Comparison of ENCODE assay signal across 26 cellular contexts in genomic region chr2:33131108-33131507, GRCh38.
DNase-seq lines count a peak whose midpoint lies in the region; ATAC-seq and TF ChIP-seq lines count a peak whose summit lies in the region.
"Had no signal": no experiment of that assay in that cellular context is flagged by ENCODE, and none has a peak within 500 bp of the region (broad histone marks: within the 10 kb centered on the region; RNA-seq: fewer than 3 reads in every experiment).

No MANE protein-coding gene starts in this region.

- H3K4me1 Mint-ChIP-seq in progenitor cell of endocrine pancreas (ENCODE audit: low read depth): no peaks in the 10 kb centered on the region

- peak overlapping the region; percentile 32 for H2BK5ac ChIP-seq in trophoblast cell (ENCODE audit: low read depth, low read length, poor library complexity)

- H3K14ac ChIP-seq in trophoblast cell (ENCODE audit: low read length): peak overlapping the region; percentile 28

- H3K27ac ChIP-seq in fibroblast of lung (ENCODE audit: insufficient read depth, low read length) (no peak overlapping the region), trophoblast cell (ENCODE audit: low read depth, low read length) (peak overlapping the region; percentile 11)

- H2AK5ac ChIP-seq in trophoblast cell (ENCODE audit: low read length): no peak overlapping the region

- H2BK120ac ChIP-seq in trophoblast cell (ENCODE audit: insufficient read depth, low read length, poor library complexity): no peak overlapping the region

- H3K23ac ChIP-seq in trophoblast cell (ENCODE audit: low read length): no peak overlapping the region

- H3K27me3 Mint-ChIP-seq in progenitor cell of endocrine pancreas: no peaks in the 10 kb centered on the region

- no peak for TF ChIP-seq CTCF in fibroblast of lung (conservative IDR thresholded peaks at IDR 0.05 in 1 of 2, IDR thresholded peaks at IDR 0.05 in 1 of 2; ENCODE audit: low read depth in 1 of 2, low read length in 2 of 2)
- no peak for TF ChIP-seq CTCF in progenitor cell of endocrine pancreas (IDR thresholded peaks at IDR 0.05; ENCODE audit: unreplicated experiment)

- H4K8ac ChIP-seq in trophoblast cell (ENCODE audit: low read depth, low read length): no peak overlapping the region

- H3K27ac Mint-ChIP-seq in progenitor cell of endocrine pancreas: no peak overlapping the region
- H3K27ac Mint-ChIP-seq: natural killer cell treated with Interleukin-12 subunit alpha and Interleukin-12 subunit beta and Interleukin-15 and Interleukin-18, amount 100 ng/mL, for 72 hours had no signal

- H2BK12ac ChIP-seq in trophoblast cell (ENCODE audit: low read length): no peak overlapping the region

- H4K12ac ChIP-seq in trophoblast cell (ENCODE audit: low read depth, low read length): no peak overlapping the region

- H3K9ac ChIP-seq in fibroblast of lung (ENCODE audit: insufficient read depth, low read length) (no peak overlapping the region), trophoblast cell (ENCODE audit: low read length) (no peak overlapping the region)

- peaks cover 1% of the 10 kb centered on the region for H3K36me3 Mint-ChIP-seq in progenitor cell of endocrine pancreas (ENCODE audit: insufficient read depth)
- H3K36me3 Mint-ChIP-seq: natural killer cell treated with Interleukin-12 subunit alpha and Interleukin-12 subunit beta and Interleukin-15 and Interleukin-18, amount 100 ng/mL, for 72 hours had no signal

- no peak for ATAC-seq in GM21526 (IDR thresholded peaks at IDR 0.05; ENCODE audit: low FRiP score, unreplicated experiment)
- ATAC-seq: activated T-cell treated with anti-CD3 and anti-CD28 coated beads, Interleukin-2, amount 50 U/mL, for 4 hours; left cardiac atrium; natural killer cell treated with Interleukin-12 subunit alpha and Interleukin-12 subunit beta and Interleukin-15 and Interleukin-18, amount 100 ng/mL, for 72 hours; sciatic nerve had no signal

- no peak overlapping the region for H3K4me3 Mint-ChIP-seq in progenitor cell of endocrine pancreas (ENCODE audit: low read depth)
- H3K4me3 Mint-ChIP-seq: activated T-cell treated with anti-CD3 and anti-CD28 coated beads, Interleukin-2, amount 50 U/mL, for 4 hours; natural killer cell treated with Interleukin-12 subunit alpha and Interleukin-12 subunit beta and Interleukin-15 and Interleukin-18, amount 100 ng/mL, for 72 hours had no signal

- H3K36me3 ChIP-seq in fibroblast of lung (ENCODE audit: control insufficient read depth, insufficient read depth, low read length) (no peaks in the 10 kb centered on the region), trophoblast cell (ENCODE audit: control insufficient read depth in 1 of 2, insufficient read depth in 2 of 2, low read length in 2 of 2) (no peaks in the 10 kb centered on the region)
- H3K36me3 ChIP-seq: esophagus squamous epithelium, HAP-1, uterus had no signal

- H3K4me1 ChIP-seq in fibroblast of lung (ENCODE audit: control insufficient read depth, extremely low read depth, insufficient read depth, low read length): peaks cover 17% of the 10 kb centered on the region
- H3K4me1 ChIP-seq in trophoblast cell (ENCODE audit: control insufficient read depth in 1 of 2, insufficient read depth in 2 of 2, low read length in 2 of 2): peaks cover 7 to 13% of the 10 kb centered on the region in 2 experiments
- H3K4me1 ChIP-seq: HAP-1 had no signal

- H3K27me3 ChIP-seq in fibroblast of lung (ENCODE audit: control insufficient read depth, insufficient read depth, low read length) (no peaks in the 10 kb centered on the region), trophoblast cell (ENCODE audit: insufficient read depth, low read length) (no peaks in the 10 kb centered on the region)
- H3K27me3 ChIP-seq: uterus had no signal

- no peak overlapping the region for H3K4ac ChIP-seq in trophoblast cell (ENCODE audit: low read depth, low read length)

- H3K9me3 Mint-ChIP-seq in progenitor cell of endocrine pancreas (ENCODE audit: low read depth): no peaks in the 10 kb centered on the region
- H3K9me3 Mint-ChIP-seq: activated T-cell treated with anti-CD3 and anti-CD28 coated beads, Interleukin-2, amount 50 U/mL, for 4 hours; natural killer cell treated with Interleukin-12 subunit alpha and Interleukin-12 subunit beta and Interleukin-15 and Interleukin-18, amount 100 ng/mL, for 72 hours had no signal

- peaks cover 7% of the 10 kb centered on the region for H3K79me1 ChIP-seq in trophoblast cell (ENCODE audit: low read length)

- no CpG with 5 or more reads among the region's 4 CpGs for WGBS in trophoblast cell (ENCODE audit: extremely low coverage, insufficient coverage, insufficient read length)

- H3K9me3 ChIP-seq in fibroblast of lung (ENCODE audit: control insufficient read depth, insufficient read depth, low read depth, low read length): no peaks in the 10 kb centered on the region
- H3K9me3 ChIP-seq in trophoblast cell (ENCODE audit: insufficient read depth, low read depth, low read length): no peaks in the 10 kb centered on the region
- H3K9me3 ChIP-seq: esophagus squamous epithelium, HAP-1, uterus had no signal

- no peak overlapping the region for H4K91ac ChIP-seq in trophoblast cell (ENCODE audit: low read depth, low read length)

- H3K4me3 ChIP-seq in fibroblast of lung (replicated peaks in 1 of 4; ENCODE audit: control extremely low read depth in 1 of 4, insufficient read depth in 1 of 4, low read depth in 3 of 4, low read length in 4 of 4) (no peak overlapping the region), trophoblast cell (ENCODE audit: low read depth, low read length) (no peak overlapping the region)
- H3K4me3 ChIP-seq: esophagus squamous epithelium, HAP-1, uterus had no signal

- H3K18ac ChIP-seq in trophoblast cell (ENCODE audit: low read length): no peak overlapping the region

- DNase-seq in EH (ENCODE audit: low read depth): peak; percentile 69
- peak; percentile 9 for DNase-seq in NCI-H226
- peak in 1 of 2 donors; percentile 76 for DNase-seq in fibroblast of lung (ENCODE audit: low read depth in 2 of 2)
- DNase-seq in trophoblast cell: peak; percentile 12 to 73
- no peak for DNase-seq in NCI-H1930 (lab: John Stamatoyannopoulos, UW)
- no peak for DNase-seq in NCI-H146 (lab: John Stamatoyannopoulos, UW)
- no peak for DNase-seq in progenitor cell of endocrine pancreas (ENCODE audit: low spot score, unreplicated experiment)
- DNase-seq: activated CD8-positive, alpha-beta memory T cell treated with anti-CD3 and anti-CD28 coated beads for 24 hours; activated naive CD4-positive, alpha-beta T cell treated with Interleukin-2 at 50 U/mL for 16 hours; activated T-cell treated with anti-CD3 and anti-CD28 coated beads, Interleukin-2, amount 50 U/mL, for 4 hours; anterior cingulate cortex; cerebellar nuclear complex; effector CD4-positive, alpha-beta T cell; esophagus squamous epithelium; glutamatergic neuron; left cardiac atrium; NCI-H187; NCI-H345; NCI-H774; SIG-M5; T-helper 1 cell; uterus had no signal

- no peaks in the 10 kb centered on the region for H4K20me1 ChIP-seq in fibroblast of lung (ENCODE audit: control insufficient read depth, extremely low read depth, insufficient read depth, low read length)

- H3K4me2 ChIP-seq in fibroblast of lung (ENCODE audit: extremely low read depth, insufficient read depth, low read length): peak overlapping the region; percentile 4
- no peak overlapping the region for H3K4me2 ChIP-seq in trophoblast cell (ENCODE audit: low read length)

- H2AFZ ChIP-seq in fibroblast of lung (ENCODE audit: low read length): no peak overlapping the region
- H2AFZ ChIP-seq in trophoblast cell (ENCODE audit: insufficient read depth, low read length, poor library complexity): no peak overlapping the region

- H3K79me2 ChIP-seq in fibroblast of lung (ENCODE audit: control insufficient read depth, insufficient read depth, low read length) (peaks cover 12% of the 10 kb centered on the region), trophoblast cell (ENCODE audit: control insufficient read depth, insufficient read depth, low read length, poor library complexity) (no peaks in the 10 kb centered on the region)

Comparison
In these comparisons a context has a peak if more than half of its experiments do, and no peak if none do; other contexts are left out.
1. DNase-seq: peak in EH (single experiment), NCI-H226 (single experiment) and trophoblast cell (2 of 2); none in NCI-H1930 (0 of 2), NCI-H146 (single experiment) and progenitor cell of endocrine pancreas (single experiment).